In the genomic region with DNA sequence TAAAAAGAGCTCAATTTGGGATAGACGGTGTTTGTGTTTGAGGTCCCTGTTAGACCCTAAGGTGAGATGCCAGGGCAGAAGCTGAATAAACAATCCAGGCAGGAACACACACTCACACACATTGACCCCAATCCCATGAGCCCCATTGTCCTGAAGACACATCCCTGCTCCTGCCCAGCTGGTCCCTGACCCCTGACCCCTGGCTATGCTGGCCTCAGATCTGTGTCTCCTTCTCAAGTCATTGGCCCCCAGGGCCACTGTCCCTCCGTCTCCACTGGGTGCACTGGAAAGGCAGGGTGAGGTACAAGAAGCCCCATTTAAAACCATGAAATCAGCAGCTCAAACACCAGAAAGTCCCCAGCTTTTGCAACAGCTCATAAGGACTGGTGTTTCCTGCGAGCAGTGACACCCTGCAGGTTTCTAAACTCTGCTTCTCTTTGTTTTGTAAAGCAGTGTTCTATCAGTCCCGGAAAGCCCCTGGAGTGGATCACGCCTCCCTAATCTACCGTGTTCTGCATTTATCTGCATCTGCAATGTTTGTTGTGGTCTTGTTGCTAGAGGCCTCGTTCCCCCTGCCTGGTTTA, we compare ENCODE assay signal across 8 cellular contexts. TPM values are rescaled to one million over a fixed set of nuclear protein-coding genes. Genes with fewer than 3 reads are reported as not detected.
A peak's percentile ranks its signal among the peaks of the same experiment; 100 is the strongest.
DNase-seq lines count a peak whose midpoint lies in the region; ATAC-seq, FAIRE-seq and TF ChIP-seq lines count a peak whose summit lies in the region.

No MANE protein-coding gene starts in this region.

- FAIRE-seq in GM12878 (lab: Jason Lieb, UNC): peak; percentile 85

- TF ChIP-seq RAD21 in GM12878 (IDR thresholded peaks at IDR 0.05; ENCODE audit: insufficient read depth, low read depth, low read length): no peak

- RAD21 ChIA-PET in GM12878 (lab: Charles Lee; ENCODE audit: unreplicated experiment): interaction anchor here (0.6 to 9.9 kb wide), 18 partner anchors 9 to 400 kb away, joined by 3 to 269 read pairs (median 4); partner anchors contain the start of genes ACADVL, ASGR2, BCL6B and DLG4

- peak; percentile 94 for DNase-seq in A673 (ENCODE audit: low spot score)
- DNase-seq in RPMI8226: peak; percentile 54
- peak; percentile 84 for DNase-seq in GM12878 (ENCODE audit: low read depth, low spot score)
- peak; percentile 21 for DNase-seq in osteoblast (ENCODE audit: insufficient read length, low spot score, missing footprints)
- no peak for DNase-seq in NCI-H446 treated with DMSO at 0.1 percent for 48 hours (lab: John Stamatoyannopoulos, UW)
- DNase-seq in adrenal gland: no peak
- no peak for DNase-seq in NCI-H1105 treated with DMSO at 0.1 percent for 48 hours (lab: John Stamatoyannopoulos, UW)

- peak; percentile 45 for ATAC-seq in GM21576 (IDR thresholded peaks at IDR 0.05; ENCODE audit: unreplicated experiment)
- ATAC-seq in GM12878: peak; percentile 92

- intact Hi-C loops in A673 (cut with micrococcal nuclease; ENCODE audit: unreplicated experiment): no loop called here
- intact Hi-C loops in GM12878 (cut with micrococcal nuclease; ENCODE audit: unreplicated experiment): loop anchor here (2.0 kb wide), 1 partner anchor 38 kb away; no protein-coding TSS in a partner anchor
- intact Hi-C loops in adrenal gland (cut with DNase I): no loop called here

- H4K20me1 ChIP-seq in GM12878 (ENCODE audit: control insufficient read depth, insufficient read depth) (no peaks in the 10 kb centered on the region), osteoblast (ENCODE audit: insufficient read depth, low read length) (no peaks in the 10 kb centered on the region)

- WGBS in GM12878 (ENCODE audit: insufficient coverage, insufficient replicate concordance, low lambda C conversion rate, missing lambda C conversion rate): under 1% methylated on average over 7 of the region's 7 CpGs
- 37 to 47% (median 43%) methylated on average over 6 to 7 of the region's 7 CpGs for WGBS in adrenal gland, 4 donors

- H2AFZ ChIP-seq in GM12878 (ENCODE audit: control insufficient read depth, low read depth, low read length): peak overlapping the region; percentile 71
- H2AFZ ChIP-seq in osteoblast (ENCODE audit: low read length): no peak overlapping the region

- H3K4me2 ChIP-seq in GM12878 (ENCODE audit: control insufficient read depth, insufficient read depth) (peak overlapping the region; percentile 81), osteoblast (ENCODE audit: insufficient read depth, low read length) (no peak overlapping the region)

- CTCF ChIA-PET in A673 (lab: Charles Lee): interaction anchor here (0.6 to 2.0 kb wide), 9 partner anchors 32 to 127 kb away, joined by 3 to 13 read pairs (median 6); no protein-coding TSS in a partner anchor
- CTCF ChIA-PET in GM12878 (lab: Yijun Ruan, JAX): interaction anchor here (0.7 to 12.7 kb wide), 19 partner anchors 11 to 120 kb away, joined by 3 to 590 read pairs (median 4); partner anchors contain the start of genes RNASEK, SLC16A11 and SLC16A13

- POLR2A ChIA-PET in A673 (lab: Charles Lee; ENCODE audit: low non-redundant PET) (no interaction called here), GM12878 (lab: Charles Lee) (interaction anchor here (0.6 to 4.3 kb wide), 24 partner anchors 10 to 491 kb away, joined by 3 to 35 read pairs (median 4); partner anchors contain the start of genes SLC16A11, SLC16A13 and SLC35G6)

- TF ChIP-seq CTCF in A673 (conservative IDR thresholded peaks at IDR 0.05; ENCODE audit: low read depth, low read length): no peak
- TF ChIP-seq CTCF in GM12878 (IDR thresholded peaks at IDR 0.05 in 2 of 3, conservative IDR thresholded peaks at IDR 0.05 in 1 of 3; ENCODE audit: control insufficient read depth in 2 of 3, extremely low read depth in 1 of 3, insufficient read depth in 1 of 3, low read depth in 3 of 3, low read length in 3 of 3): peak in 1 of 3 experiments; percentile 2; a peak in 2 of 6 replicates
- TF ChIP-seq CTCF in osteoblast (IDR thresholded peaks at IDR 0.05; ENCODE audit: extremely low read depth, low read depth, low read length): no peak
- TF ChIP-seq CTCF in adrenal gland (IDR thresholded peaks at IDR 0.05): no peak

- no peaks in the 10 kb centered on the region for H3K27me3 ChIP-seq in A673 (replicated peaks; ENCODE audit: insufficient read depth, low read depth, low read length, poor library complexity)
- H3K27me3 ChIP-seq in GM12878 (replicated peaks in 1 of 2; ENCODE audit: control insufficient read depth in 2 of 2, insufficient read depth in 2 of 2, low read length in 1 of 2): no peaks in the 10 kb centered on the region
- H3K27me3 ChIP-seq in osteoblast (ENCODE audit: insufficient read depth, low read length): peaks cover 14% of the 10 kb centered on the region
- peaks cover 6% of the 10 kb centered on the region for H3K27me3 ChIP-seq in adrenal gland

- peaks cover 21% of the 10 kb centered on the region for H3K4me1 ChIP-seq in A673 (ENCODE audit: insufficient read depth, low read length, poor library complexity, severe bottlenecking)
- peaks cover 27% of the 10 kb centered on the region for H3K4me1 ChIP-seq in GM12878 (ENCODE audit: control insufficient read depth, insufficient read depth, low read length)
- no peaks in the 10 kb centered on the region for H3K4me1 ChIP-seq in osteoblast (ENCODE audit: insufficient read depth, low read length)
- H3K4me1 ChIP-seq in adrenal gland (replicated peaks in 1 of 2): peaks cover 0 to 15% of the 10 kb centered on the region in 2 donors

- H3K36me3 ChIP-seq in A673 (ENCODE audit: insufficient read depth, low read length, poor library complexity, severe bottlenecking) (no peaks in the 10 kb centered on the region), GM12878 (ENCODE audit: control insufficient read depth in 2 of 2, insufficient read depth in 2 of 2, low read length in 1 of 2) (no peaks in the 10 kb centered on the region), osteoblast (ENCODE audit: insufficient read depth, low read length) (no peaks in the 10 kb centered on the region), adrenal gland (replicated peaks in 1 of 2) (no peaks in the 10 kb centered on the region)

- H3K4me3 ChIP-seq in A673 (ENCODE audit: low read depth, low read length, poor library complexity, severe bottlenecking): no peak overlapping the region
- H3K4me3 ChIP-seq in GM12878: no peak overlapping the region
- H3K4me3 ChIP-seq in osteoblast (ENCODE audit: insufficient read depth, low read length): no peak overlapping the region
- no peak overlapping the region for H3K4me3 ChIP-seq in adrenal gland

- H3K9me3 ChIP-seq in A673 (ENCODE audit: low read depth, low read length, poor library complexity, severe bottlenecking) (no peaks in the 10 kb centered on the region), GM12878 (replicated peaks; ENCODE audit: control insufficient read depth, insufficient read depth, low read length) (no peaks in the 10 kb centered on the region), osteoblast (ENCODE audit: low read depth, low read length) (no peaks in the 10 kb centered on the region), adrenal gland (replicated peaks in 1 of 3) (no peaks in the 10 kb centered on the region)

- peak; percentile 79 to 95 for TF ChIP-seq EP300 in GM12878 (IDR thresholded peaks at IDR 0.05; ENCODE audit: borderline replicate concordance in 1 of 2, control insufficient read depth in 1 of 2, low read depth in 2 of 2, low read length in 2 of 2)

- H3K79me2 ChIP-seq in GM12878 (ENCODE audit: control insufficient read depth, insufficient read depth, low read length) (no peaks in the 10 kb centered on the region), osteoblast (ENCODE audit: insufficient read depth, low read length) (no peaks in the 10 kb centered on the region)

- in situ Hi-C loops in GM12878 (cut with MboI): no loop called here

- peak overlapping the region; percentile 78 for H3K9ac ChIP-seq in GM12878 (ENCODE audit: control insufficient read depth, insufficient read depth, low read length)

- SMC1A ChIA-PET in GM12878 (lab: Charles Lee; ENCODE audit: uncharacterized antibody, unreplicated experiment): interaction anchor here (0.6 to 11.2 kb wide), 16 partner anchors 9 to 554 kb away, joined by 3 to 356 read pairs (median 3); partner anchors contain the start of genes GPS2 and SLC16A11

- BruUV-seq in A673 (replicated peaks; lab: Mats Ljungman, UMichigan) (no TSS peak), GM12878 (replicated peaks; lab: Mats Ljungman, UMichigan) (TSS peak; percentile 91)

- peak overlapping the region; percentile 87 for H3K27ac ChIP-seq in A673 (ENCODE audit: low read depth, low read length, poor library complexity, severe bottlenecking)
- H3K27ac ChIP-seq in GM12878 (ENCODE audit: control insufficient read depth, insufficient read depth): peak overlapping the region; percentile 99
- H3K27ac ChIP-seq in osteoblast (ENCODE audit: low read depth, low read length): no peak overlapping the region
- peak overlapping the region in 2 of 5 donors; percentile 17 to 66 for H3K27ac ChIP-seq in adrenal gland

- TF ChIP-seq POLR2A in GM12878 (IDR thresholded peaks at IDR 0.05; ENCODE audit: low read depth, low read length) (peak; percentile 55), adrenal gland (IDR thresholded peaks at IDR 0.05) (no peak)

RNA-seq across cellular contexts. Expression of gene ASGR2, which starts 18.0 kb away (rescaled TPM):
- total RNA-seq in A673 (2021) (not detected in 2 replicates), GM12878 (2014; rRNA removed) (not detected in 2 replicates), GM12878 (2014; rRNA removed; fragmentation: Illumina TruSeq; extraction: Trizol) (not detected in 2 replicates), GM12878 (2021) (0.37 TPM in 1 of 2 replicates, not detected in the other), osteoblast (under 0.01 TPM in 1 of 2 replicates, not detected in the other), adrenal gland (1 to 10 TPM in 1 of 8 donors, under 1 TPM in 4, not detected in 3; 0.14 to 1.1 (median 0.61) TPM)
- total RNA-seq in GM12878 (2013; cell fraction: nucleolus; rRNA removed): 0.51 TPM in 1 of 2 replicates, not detected in the other
- not detected for polyA plus RNA-seq in GM12878 (2011; ENCODE audit: low read depth)
- polyA plus RNA-seq in GM12878 (2011; rRNA removed) (0.17 TPM in 1 of 2 replicates, not detected in the other), GM12878 (2014; fragmentation: Illumina TruSeq; extraction: Trizol) (not detected in 2 replicates), GM12878 (2014; fragmentation: Nextera tagmentation; extraction: Ambion mirVana) (not detected), GM12878 (2014; rRNA removed) (not detected in 2 replicates), GM12878 (2016; fragmentation: Nextera tagmentation; extraction: Ambion mirVana) (not detected), adrenal gland (1 to 10 TPM in 2 of 3 donors, under 1 TPM in 1; 0.35 to 1.4 (median 1.2) TPM)
- 0.04 and 0.15 TPM in 2 replicates for polyA plus RNA-seq in GM12878 (2011; cell fraction: cytosol; rRNA removed)
- polyA plus RNA-seq in GM12878 (2011; cell fraction: nucleus; rRNA removed): 0.07 and 0.09 TPM in 2 replicates
- polyA plus RNA-seq in GM12878 (2012): 0.08 TPM in 1 of 2 replicates, not detected in the other
- polyA minus RNA-seq in GM12878 (2011; rRNA and poly(A)+ RNA removed): not detected in 2 replicates
- polyA minus RNA-seq in GM12878 (2011; cell fraction: cytosol; rRNA and poly(A)+ RNA removed): not detected in 2 replicates
- not detected in 2 replicates for polyA minus RNA-seq in GM12878 (2011; cell fraction: nucleus; rRNA and poly(A)+ RNA removed)

RNA-seq across cellular contexts. Expression of gene ASGR1, which starts 46.6 kb away (rescaled TPM):
- total RNA-seq in A673 (2021) (6.1 and 8.0 TPM in 2 replicates), GM12878 (2014; rRNA removed) (0.34 TPM in 1 of 2 replicates, not detected in the other), GM12878 (2014; rRNA removed; fragmentation: Illumina TruSeq; extraction: Trizol) (not detected in 2 replicates), GM12878 (2021) (0.43 TPM in 1 of 2 replicates, not detected in the other), osteoblast (0.88 and 1.1 TPM in 2 replicates), adrenal gland (1 to 10 TPM in 5 of 8 donors, under 1 TPM in 1, not detected in 2; 0.63 to 2.4 (median 1.6) TPM)
- 0.76 and 1.3 TPM in 2 replicates for total RNA-seq in GM12878 (2013; cell fraction: nucleolus; rRNA removed)
- polyA plus RNA-seq in GM12878 (2011; ENCODE audit: low read depth): not detected
- polyA plus RNA-seq in GM12878 (2011; rRNA removed) (0.16 TPM in 1 of 2 replicates, not detected in the other), GM12878 (2014; fragmentation: Illumina TruSeq; extraction: Trizol) (0.12 TPM in 1 of 2 replicates, not detected in the other), GM12878 (2014; fragmentation: Nextera tagmentation; extraction: Ambion mirVana) (not detected), GM12878 (2014; rRNA removed) (0.06 TPM in 1 of 2 replicates, not detected in the other), GM12878 (2016; fragmentation: Nextera tagmentation; extraction: Ambion mirVana) (not detected), adrenal gland (1 to 10 TPM in 2 of 3 donors, under 1 TPM in 1; 0.29 to 6.9 (median 5.0) TPM)
- polyA plus RNA-seq in GM12878 (2011; cell fraction: cytosol; rRNA removed): 0.12 and 0.18 TPM in 2 replicates
- 0.37 and 0.57 TPM in 2 replicates for polyA plus RNA-seq in GM12878 (2011; cell fraction: nucleus; rRNA removed)
- 0.18 TPM in 1 of 2 replicates, not detected in the other for polyA plus RNA-seq in GM12878 (2012)
- not detected in 2 replicates for polyA minus RNA-seq in GM12878 (2011; rRNA and poly(A)+ RNA removed)
- not detected in 2 replicates for polyA minus RNA-seq in GM12878 (2011; cell fraction: cytosol; rRNA and poly(A)+ RNA removed)
- not detected in 2 replicates for polyA minus RNA-seq in GM12878 (2011; cell fraction: nucleus; rRNA and poly(A)+ RNA removed)

RNA-seq across cellular contexts. Expression of gene CLEC10A, which starts 52.6 kb away (rescaled TPM):
- total RNA-seq in A673 (2021) (not detected in 2 replicates), GM12878 (2014; rRNA removed) (not detected in 2 replicates), GM12878 (2014; rRNA removed; fragmentation: Illumina TruSeq; extraction: Trizol) (not detected in 2 replicates), GM12878 (2021) (not detected in 2 replicates), osteoblast (not detected in 2 replicates), adrenal gland (10 to 100 TPM in 1 of 8 donors, 1 to 10 TPM in 7; 1.5 to 14.1 (median 6.0) TPM)
- total RNA-seq in GM12878 (2013; cell fraction: nucleolus; rRNA removed): not detected in 2 replicates
- not detected for polyA plus RNA-seq in GM12878 (2011; ENCODE audit: low read depth)
- polyA plus RNA-seq in GM12878 (2011; rRNA removed) (not detected in 2 replicates), GM12878 (2014; fragmentation: Illumina TruSeq; extraction: Trizol) (not detected in 2 replicates), GM12878 (2014; fragmentation: Nextera tagmentation; extraction: Ambion mirVana) (not detected), GM12878 (2014; rRNA removed) (not detected in 2 replicates), GM12878 (2016; fragmentation: Nextera tagmentation; extraction: Ambion mirVana) (not detected), adrenal gland (1 to 10 TPM; 3.1 to 6.5 (median 4.2) TPM)
- not detected in 2 replicates for polyA plus RNA-seq in GM12878 (2011; cell fraction: cytosol; rRNA removed)
- not detected in 2 replicates for polyA plus RNA-seq in GM12878 (2011; cell fraction: nucleus; rRNA removed)
- polyA plus RNA-seq in GM12878 (2012): not detected in 2 replicates
- not detected in 2 replicates for polyA minus RNA-seq in GM12878 (2011; rRNA and poly(A)+ RNA removed)
- polyA minus RNA-seq in GM12878 (2011; cell fraction: cytosol; rRNA and poly(A)+ RNA removed): not detected in 2 replicates
- not detected in 2 replicates for polyA minus RNA-seq in GM12878 (2011; cell fraction: nucleus; rRNA and poly(A)+ RNA removed)

Comparison
In these comparisons a context has a peak if more than half of its experiments do, and no peak if none do; other contexts are left out.
1. DNase-seq: peak in A673 (single experiment), RPMI8226 (single experiment), GM12878 (single experiment) and osteoblast (single experiment); none in NCI-H446 treated with DMSO at 0.1 percent for 48 hours (single experiment), adrenal gland (0 of 7) and NCI-H1105 treated with DMSO at 0.1 percent for 48 hours (single experiment).